23 cellular contexts compared by ENCODE assay signal in genomic region chr1:2353215-2353906, GRCh38. TPM values are rescaled to one million over a fixed set of nuclear protein-coding genes. Genes with fewer than 3 reads are reported as not detected.
DNase-seq lines count a peak whose midpoint lies in the region; ATAC-seq and TF ChIP-seq lines count a peak whose summit lies in the region.
"Had no signal": no experiment of that assay in that cellular context is flagged by ENCODE, and none has a peak within 500 bp of the region (broad histone marks: within the 10 kb centered on the region; RNA-seq: fewer than 3 reads in every experiment).

No MANE protein-coding gene starts in this region.

- H3K36me3 ChIP-seq in BLaER1 = no peaks in the 10 kb centered on the region
- H3K36me3 ChIP-seq in prostate gland = no peaks in the 10 kb centered on the region
- H3K36me3 ChIP-seq: breast epithelium, suprapubic skin had no signal

- WGBS in right cardiac atrium = 44% methylated on average over 14 of the region's 14 CpGs
- 34% methylated on average over 14 of the region's 14 CpGs for WGBS in prostate gland

- ATAC-seq in right cardiac atrium (peak in 1 of 2 donors; percentile 19), GM21786 (IDR thresholded peaks at IDR 0.05; ENCODE audit: unreplicated experiment) (no peak), GM19035 (IDR thresholded peaks at IDR 0.05; ENCODE audit: unreplicated experiment) (no peak)
- ATAC-seq: A549; naive thymus-derived CD4-positive, alpha-beta T cell; T-cell had no signal

- H3K27ac ChIP-seq in BLaER1 = no peak overlapping the region
- peak overlapping the region; percentile 59 to 71 for H3K27ac ChIP-seq in coronary artery
- H3K27ac ChIP-seq in right cardiac atrium (ENCODE audit: low read length) = peak overlapping the region; percentile 5
- peak overlapping the region; percentile 57 to 74 for H3K27ac ChIP-seq in prostate gland
- H3K27ac ChIP-seq: A549, C4-2B, suprapubic skin had no signal

- DNase-seq in coronary artery (ENCODE audit: low spot score) (no peak), right cardiac atrium (peak; percentile 12 to 55 (median 51)), prostate gland (ENCODE audit: low spot score) (no peak), activated T-cell treated with anti-CD3 and anti-CD28 coated beads for 4 hours (no peak), activated gamma-delta T cell treated with Interleukin-2 at 50 U/mL for 16 hours (no peak)
- DNase-seq: activated gamma-delta T cell; foreskin melanocyte; islet precursor cell; mammary epithelial cell; naive thymus-derived CD4-positive, alpha-beta T cell; NCI-H1436 treated with DMSO at 0.1 percent for 48 hours; NCI-H774; OCI-M1; SIG-M5; stimulated activated CD4-positive, alpha-beta T cell treated with anti-CD3 and anti-CD28 coated beads, Interleukin-15, amount 100 ng/mL, for 24 hours; T-cell had no signal

- no peak overlapping the region for H3K4me3 ChIP-seq in BLaER1
- no peak overlapping the region for H3K4me3 ChIP-seq in coronary artery
- H3K4me3 ChIP-seq in right cardiac atrium (ENCODE audit: low read length) = no peak overlapping the region
- H3K4me3 ChIP-seq in prostate gland = no peak overlapping the region
- H3K4me3 ChIP-seq: A549, suprapubic skin had no signal

- intact Hi-C loops in right cardiac atrium (cut with DNase I) = no loop called here
- intact Hi-C loops in prostate gland (cut with DNase I) = no loop called here

- no peaks in the 10 kb centered on the region for H4K20me1 ChIP-seq in BLaER1

- peak overlapping the region; percentile 71 for H3K4me2 ChIP-seq in BLaER1
- H3K4me2 ChIP-seq: A549 had no signal

- 0 out of 2 replicates have a peak overlapping the region, but pooled peaks have one; percentile 55 for H3K9ac ChIP-seq in BLaER1

- TF ChIP-seq POLR2A in prostate gland (IDR thresholded peaks at IDR 0.05) = no peak

- TF ChIP-seq CTCF in coronary artery (IDR thresholded peaks at IDR 0.05) = no peak
- TF ChIP-seq CTCF in prostate gland (IDR thresholded peaks at IDR 0.05) = no peak

- H3K4me1 ChIP-seq in BLaER1 = peaks cover 32% of the 10 kb centered on the region
- H3K4me1 ChIP-seq in right cardiac atrium (ENCODE audit: control insufficient read depth, insufficient read depth, low read length) = no peaks in the 10 kb centered on the region
- peaks cover 6% of the 10 kb centered on the region for H3K4me1 ChIP-seq in prostate gland (replicated peaks)
- H3K4me1 ChIP-seq: A549, breast epithelium had no signal

- no peaks in the 10 kb centered on the region for H3K9me3 ChIP-seq in BLaER1
- H3K9me3 ChIP-seq in right cardiac atrium (ENCODE audit: control insufficient read depth, low read length) = no peaks in the 10 kb centered on the region
- H3K9me3 ChIP-seq in prostate gland = no peaks in the 10 kb centered on the region
- H3K9me3 ChIP-seq: A549, breast epithelium, suprapubic skin had no signal

- no peaks in the 10 kb centered on the region for H3K27me3 ChIP-seq in BLaER1
- no peaks in the 10 kb centered on the region for H3K27me3 ChIP-seq in right cardiac atrium (ENCODE audit: control insufficient read depth, insufficient read depth)
- no peaks in the 10 kb centered on the region for H3K27me3 ChIP-seq in prostate gland (replicated peaks; ENCODE audit: insufficient read depth)
- H3K27me3 ChIP-seq: breast epithelium, suprapubic skin had no signal

RNA-seq across cellular contexts. Expression of gene MORN1, which starts 38.0 kb away (rescaled TPM):
- 1 to 10 TPM; 3.2 to 5.1 (median 4.2) TPM for total RNA-seq in right cardiac atrium
- 4.1 TPM for polyA plus RNA-seq in right cardiac atrium
- 10 to 100 TPM; 18.6 to 21.0 TPM for total RNA-seq in prostate gland

RNA-seq across cellular contexts. Expression of gene RER1, which starts 38.3 kb away (rescaled TPM):
- 10 to 100 TPM; 83.6 to 93.9 (median 89.6) TPM for total RNA-seq in right cardiac atrium
- 50.3 TPM for polyA plus RNA-seq in right cardiac atrium
- total RNA-seq in prostate gland = 10 to 100 TPM; 86.1 to 97.0 TPM

RNA-seq across cellular contexts. Expression of gene PEX10, which starts 59.0 kb away (rescaled TPM):
- total RNA-seq in right cardiac atrium = 10 to 100 TPM; 11.4 to 15.5 (median 13.6) TPM
- 16.0 TPM for polyA plus RNA-seq in right cardiac atrium
- 10 to 100 TPM; 38.3 to 49.9 TPM for total RNA-seq in prostate gland

Comparison
In these comparisons a context has a peak if more than half of its experiments do, and no peak if none do; other contexts are left out.
1. DNase-seq: peak in right cardiac atrium (3 of 3); none in coronary artery (single experiment), prostate gland (single experiment), activated T-cell treated with anti-CD3 and anti-CD28 coated beads for 4 hours (single experiment) and activated gamma-delta T cell treated with Interleukin-2 at 50 U/mL for 16 hours (single experiment).